ENCODE assay signal across 8 cellular contexts in the genomic region with DNA sequence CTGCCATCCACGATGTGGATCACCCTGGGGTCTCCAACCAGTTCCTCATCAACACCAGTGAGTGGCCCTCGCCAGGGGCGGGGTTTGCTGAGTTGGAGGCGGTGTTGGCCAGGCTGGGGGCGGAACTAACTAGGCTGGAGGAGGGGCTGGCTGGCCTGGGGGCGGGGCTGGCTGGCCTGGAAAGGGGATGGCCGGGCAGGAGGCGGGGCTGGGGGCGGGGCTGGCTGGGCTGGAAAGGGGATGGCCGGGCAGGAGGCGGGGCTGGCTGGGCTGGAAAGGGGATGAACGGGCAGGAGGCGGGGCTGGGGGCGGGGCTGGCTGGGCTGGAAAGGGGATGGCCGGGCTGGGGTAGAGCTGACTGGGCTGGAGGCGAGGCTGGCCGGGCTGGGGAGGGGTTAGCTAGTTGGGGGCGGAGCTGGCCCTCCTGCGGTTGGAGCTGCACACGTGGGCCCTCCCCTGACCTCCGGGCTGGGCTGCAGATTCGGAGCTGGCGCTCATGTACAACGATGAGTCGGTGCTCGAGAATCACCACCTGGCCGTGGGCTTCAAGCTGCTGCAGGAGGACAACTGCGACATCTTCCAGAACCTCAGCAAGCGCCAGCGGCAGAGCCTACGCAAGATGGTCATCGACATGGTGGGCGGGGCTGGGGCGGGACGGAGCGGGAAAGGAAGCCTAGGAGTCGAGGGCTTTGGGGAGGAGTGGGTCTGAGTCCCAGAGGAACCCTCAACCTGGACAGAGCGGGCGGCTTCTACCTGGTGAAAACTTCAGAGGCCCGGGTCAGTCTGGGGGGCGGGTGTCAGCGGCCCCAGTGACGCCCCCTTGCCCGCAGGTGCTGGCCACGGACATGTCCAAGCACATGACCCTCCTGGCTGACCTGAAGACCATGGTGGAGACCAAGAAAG. TPM values are rescaled to one million over a fixed set of nuclear protein-coding genes. Genes with fewer than 3 reads are reported as not detected.
DNase-seq lines count a peak whose midpoint lies in the region; FAIRE-seq and TF ChIP-seq lines count a peak whose summit lies in the region.

No MANE protein-coding gene starts in this region.

- no peaks in the 10 kb centered on the region for H3K9me1 ChIP-seq in keratinocyte (ENCODE audit: control insufficient read depth, extremely low read depth, insufficient read depth, low read length)

- POLR2A ChIA-PET in HEK293 (lab: Yijun Ruan, JAX) = interaction anchor here (0.5 to 1.1 kb wide), 7 partner anchors 10 to 244 kb away, joined by 3 to 7 read pairs (median 4); no protein-coding TSS in a partner anchor

- peak overlapping the region; percentile 82 for H3K4me2 ChIP-seq in keratinocyte (ENCODE audit: control insufficient read depth, extremely low read depth, insufficient read depth, low read depth, low read length)

- no peaks in the 10 kb centered on the region for H3K36me3 ChIP-seq in ES-I3 (ENCODE audit: insufficient read depth, low read length)
- H3K36me3 ChIP-seq in HEK293 (ENCODE audit: control insufficient read depth in 2 of 2, insufficient read depth in 1 of 2, low read length in 2 of 2) = peaks cover 0 to 3% of the 10 kb centered on the region in 2 experiments; a peak in 2 of 3 replicates
- no peaks in the 10 kb centered on the region for H3K36me3 ChIP-seq in keratinocyte (ENCODE audit: control insufficient read depth in 2 of 2, extremely low read depth in 1 of 2, insufficient read depth in 2 of 2, low read length in 2 of 2)

- no peaks in the 10 kb centered on the region for H3K27me3 ChIP-seq in keratinocyte (ENCODE audit: control insufficient read depth, extremely low read depth, insufficient read depth, low read length)

- no peak for FAIRE-seq in keratinocyte (lab: Jason Lieb, UNC)

- no peaks in the 10 kb centered on the region for H3K79me2 ChIP-seq in keratinocyte (ENCODE audit: control insufficient read depth, insufficient read depth, low read length)

- CTCF ChIA-PET in HEK293 (lab: Yijun Ruan, JAX) = interaction anchor here (0.8 kb wide), 1 partner anchor 183 kb away, joined by 3 read pairs; no protein-coding TSS in a partner anchor

- peak overlapping the region; percentile 94 for H2AFZ ChIP-seq in keratinocyte (ENCODE audit: control insufficient read depth, low read length)

- dilution Hi-C loops in keratinocyte (cut with MboI; ENCODE audit: extremely low pct_ligation_motif_present, low sequenced_read_pairs) = no loop called here

- no peak for TF ChIP-seq CTCF in HEK293 (tag by site-specific recombination; IDR thresholded peaks at IDR 0.05)
- no peak for TF ChIP-seq CTCF in keratinocyte (optimal IDR thresholded peaks at IDR 0.05 in 1 of 3, IDR thresholded peaks at IDR 0.05 in 1 of 3, conservative IDR thresholded peaks at IDR 0.05 in 1 of 3; ENCODE audit: extremely low read depth in 1 of 3, insufficient read depth in 2 of 3, low read length in 3 of 3)

- H4K20me1 ChIP-seq in keratinocyte (ENCODE audit: control insufficient read depth, extremely low read depth, insufficient read depth, low read length) = no peaks in the 10 kb centered on the region

- H3K9me3 ChIP-seq in ES-I3 (ENCODE audit: control insufficient read depth, insufficient read depth, low read length) (no peaks in the 10 kb centered on the region), HEK293 (ENCODE audit: control insufficient read depth, insufficient read depth, low read depth, low read length) (no peaks in the 10 kb centered on the region), keratinocyte (ENCODE audit: control insufficient read depth, low read depth, low read length) (no peaks in the 10 kb centered on the region)

- peak; percentile 92 for DNase-seq in NCI-H146 (lab: John Stamatoyannopoulos, UW)
- peak; percentile 74 to 89 for DNase-seq in activated CD4-positive, alpha-beta T cell treated with anti-CD3 and anti-CD28 coated beads for 24 hours (ENCODE audit: low read depth in 2 of 2)
- DNase-seq in cerebellar cortex (ENCODE audit: low spot score) = peak; percentile 71
- DNase-seq in keratinocyte (ENCODE audit: low read depth, low spot score) = peak; percentile 81
- DNase-seq in stimulated activated CD4-positive, alpha-beta T cell treated with anti-CD3 and anti-CD28 coated beads, Interleukin-12 subunit alpha, Interleukin-12 subunit beta, amount 100 ng/mL, for 48 hours (ENCODE audit: low read depth in 2 of 3, low spot score in 1 of 3) = peak; percentile 89 to 96 (median 89)
- no peak for DNase-seq in NCI-H1694 treated with DMSO at 0.1 percent for 48 hours (lab: John Stamatoyannopoulos, UW)

- H3K9ac ChIP-seq in ES-I3 (ENCODE audit: low read depth, low read length) = peak overlapping the region; percentile 58; the same call in 1 of the 2 replicates
- H3K9ac ChIP-seq in keratinocyte (ENCODE audit: control insufficient read depth, extremely low read depth, insufficient read depth, low read length) = no peak overlapping the region

- no peaks in the 10 kb centered on the region; the same call in 1 of the 2 replicates for H3K4me1 ChIP-seq in ES-I3 (ENCODE audit: insufficient read depth, low read length)
- H3K4me1 ChIP-seq in HEK293 (ENCODE audit: control insufficient read depth, insufficient read depth, low read length) = no peaks in the 10 kb centered on the region
- peaks cover 8% of the 10 kb centered on the region for H3K4me1 ChIP-seq in keratinocyte (ENCODE audit: control insufficient read depth, extremely low read depth, insufficient read depth, low read length)

- no peak overlapping the region for H3K4me3 ChIP-seq in HEK293 (ENCODE audit: low read depth, low read length)
- H3K4me3 ChIP-seq in keratinocyte (ENCODE audit: control insufficient read depth in 2 of 3, extremely low read depth in 1 of 3, insufficient read depth in 2 of 3, low read depth in 1 of 3, low read length in 3 of 3) = peak overlapping the region; percentile 35 to 59 (median 51)

- H3K27ac ChIP-seq in HEK293 (ENCODE audit: extremely low read depth, low read depth, low read length) (no peak overlapping the region), keratinocyte (ENCODE audit: control insufficient read depth, insufficient read depth, low read length) (no peak overlapping the region)

TF ChIP-seq in HEK293, 187 proteins besides CTCF, POLR2A, EP300 and RAD21 (continues in another document):
- TF ChIP-seq ZNF354C (tag by site-specific recombination; IDR thresholded peaks at IDR 0.05; ENCODE audit: borderline replicate concordance, low read depth) (no peak), ZFP3 (tag by site-specific recombination; IDR thresholded peaks at IDR 0.05; ENCODE audit: low read depth) (no peak), SP2 (tag by site-specific recombination; IDR thresholded peaks at IDR 0.05) (peak; percentile 50)
- TF ChIP-seq, protein P1, sequence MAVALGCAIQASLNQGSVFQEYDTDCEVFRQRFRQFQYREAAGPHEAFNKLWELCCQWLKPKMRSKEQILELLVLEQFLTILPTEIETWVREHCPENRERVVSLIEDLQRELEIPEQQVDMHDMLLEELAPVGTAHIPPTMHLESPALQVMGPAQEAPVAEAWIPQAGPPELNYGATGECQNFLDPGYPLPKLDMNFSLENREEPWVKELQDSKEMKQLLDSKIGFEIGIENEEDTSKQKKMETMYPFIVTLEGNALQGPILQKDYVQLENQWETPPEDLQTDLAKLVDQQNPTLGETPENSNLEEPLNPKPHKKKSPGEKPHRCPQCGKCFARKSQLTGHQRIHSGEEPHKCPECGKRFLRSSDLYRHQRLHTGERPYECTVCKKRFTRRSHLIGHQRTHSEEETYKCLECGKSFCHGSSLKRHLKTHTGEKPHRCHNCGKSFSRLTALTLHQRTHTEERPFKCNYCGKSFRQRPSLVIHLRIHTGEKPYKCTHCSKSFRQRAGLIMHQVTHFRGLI (tag by site-specific recombination; IDR thresholded peaks at IDR 0.05) = peak; percentile 39; the same call in 1 of the 2 replicates

RNA-seq across cellular contexts. Expression of gene PDE4A, which starts 41.0 kb away (rescaled TPM):
- polyA plus RNA-seq in keratinocyte = 0.05 to 0.24 TPM (median 0.09 TPM) in 3 replicates
- polyA plus RNA-seq in keratinocyte (2011; ENCODE audit: low read depth) = 0.34 TPM
- polyA plus RNA-seq in keratinocyte (2011; cell fraction: cytosol; rRNA removed) = 0.16 and 0.40 TPM in 2 replicates
- 0.34 and 0.37 TPM in 2 replicates for polyA plus RNA-seq in keratinocyte (2011; cell fraction: nucleus; rRNA removed)
- polyA plus RNA-seq in keratinocyte (2012; ENCODE audit: low replicate concordance) = 0.41 and 0.48 TPM in 2 replicates
- 0.33 to 2.1 TPM (median 0.35 TPM) in 3 replicates for polyA minus RNA-seq in keratinocyte
- polyA minus RNA-seq in keratinocyte (2011; cell fraction: cytosol; rRNA and poly(A)+ RNA removed) = 0.77 TPM
- polyA minus RNA-seq in keratinocyte (2011; cell fraction: nucleus; rRNA and poly(A)+ RNA removed) = 0.42 and 0.62 TPM in 2 replicates

RNA-seq across cellular contexts. Expression of gene KEAP1, which starts 41.9 kb away (rescaled TPM):
- polyA plus RNA-seq in keratinocyte = 29.6 to 46.2 TPM (median 35.8 TPM) in 3 replicates
- 72.0 TPM for polyA plus RNA-seq in keratinocyte (2011; ENCODE audit: low read depth)
- 29.6 and 38.7 TPM in 2 replicates for polyA plus RNA-seq in keratinocyte (2011; cell fraction: cytosol; rRNA removed)
- polyA plus RNA-seq in keratinocyte (2011; cell fraction: nucleus; rRNA removed) = 30.4 and 36.2 TPM in 2 replicates
- polyA plus RNA-seq in keratinocyte (2012; ENCODE audit: low replicate concordance) = 39.7 and 41.5 TPM in 2 replicates
- polyA minus RNA-seq in keratinocyte = 84.3 to 118 TPM (median 110 TPM) in 3 replicates
- 87.5 TPM for polyA minus RNA-seq in keratinocyte (2011; cell fraction: cytosol; rRNA and poly(A)+ RNA removed)
- polyA minus RNA-seq in keratinocyte (2011; cell fraction: nucleus; rRNA and poly(A)+ RNA removed) = 20.8 and 23.4 TPM in 2 replicates

RNA-seq across cellular contexts. Expression of gene S1PR5, which starts 55.9 kb away (rescaled TPM):
- 9.4 to 10.5 TPM (median 10.3 TPM) in 3 replicates for polyA plus RNA-seq in keratinocyte
- polyA plus RNA-seq in keratinocyte (2011; ENCODE audit: low read depth) = 47.8 TPM
- 3.5 and 5.5 TPM in 2 replicates for polyA plus RNA-seq in keratinocyte (2011; cell fraction: cytosol; rRNA removed)
- 15.9 and 17.3 TPM in 2 replicates for polyA plus RNA-seq in keratinocyte (2011; cell fraction: nucleus; rRNA removed)
- 10.9 and 26.2 TPM in 2 replicates for polyA plus RNA-seq in keratinocyte (2012; ENCODE audit: low replicate concordance)
- 2.2 to 4.1 TPM (median 3.0 TPM) in 3 replicates for polyA minus RNA-seq in keratinocyte
- 20.5 TPM for polyA minus RNA-seq in keratinocyte (2011; cell fraction: cytosol; rRNA and poly(A)+ RNA removed)
- 16.1 and 16.9 TPM in 2 replicates for polyA minus RNA-seq in keratinocyte (2011; cell fraction: nucleus; rRNA and poly(A)+ RNA removed)

RNA-seq across cellular contexts. Expression of gene CDC37, which starts 58.0 kb away (rescaled TPM):
- 376 to 433 TPM (median 415 TPM) in 3 replicates for polyA plus RNA-seq in keratinocyte
- 143 TPM for polyA plus RNA-seq in keratinocyte (2011; ENCODE audit: low read depth)
- 241 and 430 TPM in 2 replicates for polyA plus RNA-seq in keratinocyte (2011; cell fraction: cytosol; rRNA removed)
- polyA plus RNA-seq in keratinocyte (2011; cell fraction: nucleus; rRNA removed) = 881 and 1,043 TPM in 2 replicates
- polyA plus RNA-seq in keratinocyte (2012; ENCODE audit: low replicate concordance) = 131 and 287 TPM in 2 replicates
- polyA minus RNA-seq in keratinocyte = 116 to 216 TPM (median 123 TPM) in 3 replicates
- polyA minus RNA-seq in keratinocyte (2011; cell fraction: cytosol; rRNA and poly(A)+ RNA removed) = 174 TPM
- polyA minus RNA-seq in keratinocyte (2011; cell fraction: nucleus; rRNA and poly(A)+ RNA removed) = 70.1 and 85.3 TPM in 2 replicates
